1 cellular context compared by ENCODE assay signal in genomic region chr4:94451669-94452475, GRCh38.
A peak's percentile ranks its signal among the peaks of the same experiment; 100 is the strongest.
TF ChIP-seq lines count a peak whose summit lies in the region.

Gene PDLIM5 (plus strand): TSS chr4:94451942. CDS start chr4:94455289, 3,347 bp downstream.

TF ChIP-seq in GM12878, 131 proteins besides CTCF, POLR2A, EP300 and RAD21 (continued from another document and continues in another):
- TF ChIP-seq PRDM15 (CRISPR knock-in tag; IDR thresholded peaks at IDR 0.05) (no peak), ASH2L (IDR thresholded peaks at IDR 0.05; ENCODE audit: borderline replicate concordance, low read depth) (no peak), FOXM1 (IDR thresholded peaks at IDR 0.05; ENCODE audit: low read depth, low read length) (no peak), ZBTB4 (CRISPR knock-in tag; IDR thresholded peaks at IDR 0.05) (no peak), SRF (IDR thresholded peaks at IDR 0.05; ENCODE audit: low read depth in 2 of 2, low read length in 2 of 2) (no peak), TCF12 (IDR thresholded peaks at IDR 0.05; ENCODE audit: low read depth, low read length) (no peak), KDM1A (IDR thresholded peaks at IDR 0.05; ENCODE audit: borderline replicate concordance) (no peak), ETV6 (conservative IDR thresholded peaks at IDR 0.05 in 1 of 2, IDR thresholded peaks at IDR 0.05 in 1 of 2; ENCODE audit: borderline replicate concordance in 1 of 2, low read depth in 1 of 2) (no peak), SMAD1 (IDR thresholded peaks at IDR 0.05; ENCODE audit: low read depth, partially characterized antibody) (no peak), HDAC2 (IDR thresholded peaks at IDR 0.05) (no peak), NBN (IDR thresholded peaks at IDR 0.05) (peak; percentile 75), YBX1 (IDR thresholded peaks at IDR 0.05) (no peak), BRCA1 (IDR thresholded peaks at IDR 0.05; ENCODE audit: low read depth, low read length) (no peak), NFIC (IDR thresholded peaks at IDR 0.05; ENCODE audit: low read depth, low read length) (no peak), HSF1 (IDR thresholded peaks at IDR 0.05; ENCODE audit: low read depth, low read length) (no peak), NR2C2 (IDR thresholded peaks at IDR 0.05; ENCODE audit: borderline replicate concordance, control insufficient read depth, insufficient read length, low read depth) (no peak), ZSCAN29 (IDR thresholded peaks at IDR 0.05) (no peak), ZZZ3 (IDR thresholded peaks at IDR 0.05; ENCODE audit: control insufficient read depth, insufficient read length, low read depth) (no peak), POLR2AphosphoS2 (IDR thresholded peaks at IDR 0.05; ENCODE audit: low read depth, low read length) (peak; percentile 89; the same call in 1 of the 2 replicates), ZNF622 (IDR thresholded peaks at IDR 0.05) (no peak), NFYA (IDR thresholded peaks at IDR 0.05; ENCODE audit: borderline replicate concordance, low read depth, low read length) (no peak), BCLAF1 (IDR thresholded peaks at IDR 0.05) (no peak), CEBPZ (IDR thresholded peaks at IDR 0.05; ENCODE audit: low read depth, low read length) (no peak), NR2C1 (IDR thresholded peaks at IDR 0.05) (no peak), BCL3 (IDR thresholded peaks at IDR 0.05; ENCODE audit: borderline replicate concordance, insufficient read depth, low read depth, low read length, poor library complexity, severe bottlenecking) (no peak), STAT1 (conservative IDR thresholded peaks at IDR 0.05) (0 out of 2 replicates have a peak, but pooled peaks have one; percentile 75), CREM (IDR thresholded peaks at IDR 0.05; ENCODE audit: low read depth) (no peak), MEF2B (IDR thresholded peaks at IDR 0.05; ENCODE audit: partially characterized antibody, poor library complexity, severe bottlenecking) (no peak), RBBP5 (conservative IDR thresholded peaks at IDR 0.05) (no peak), HCFC1 (IDR thresholded peaks at IDR 0.05; ENCODE audit: low read length) (no peak), USF1 (IDR thresholded peaks at IDR 0.05; ENCODE audit: borderline replicate concordance, extremely low read length, insufficient read depth, low read depth, low read length) (no peak), RELB (IDR thresholded peaks at IDR 0.05; ENCODE audit: low read depth) (no peak), ATF3 (IDR thresholded peaks at IDR 0.05; ENCODE audit: borderline replicate concordance, extremely low read depth, low read depth, low read length) (no peak), PAX5 (IDR thresholded peaks at IDR 0.05; ENCODE audit: borderline replicate concordance, low read depth, low read length) (no peak)
